Comparison of ENCODE assay signal across 8 cellular contexts in genomic region chr16:71723537-71724319, GRCh38. TPM values are rescaled to one million over a fixed set of nuclear protein-coding genes. Genes with fewer than 3 reads are reported as not detected.
DNase-seq lines count a peak whose midpoint lies in the region; ATAC-seq and TF ChIP-seq lines count a peak whose summit lies in the region.

No MANE protein-coding gene starts in this region.

- TF ChIP-seq CTCF in RWPE1 (conservative IDR thresholded peaks at IDR 0.05; ENCODE audit: low read depth), result no peak
- no peak for TF ChIP-seq CTCF in foreskin fibroblast (IDR thresholded peaks at IDR 0.05; ENCODE audit: low read depth, low read length)
- TF ChIP-seq CTCF in neural progenitor cell (IDR thresholded peaks at IDR 0.05), result no peak

- no peaks in the 10 kb centered on the region for H3K9me3 ChIP-seq in neural progenitor cell (ENCODE audit: low read depth)
- no peaks in the 10 kb centered on the region for H3K9me3 ChIP-seq in stomach smooth muscle (ENCODE audit: control insufficient read depth in 2 of 2, low read length in 2 of 2)

- peak; percentile 60 for ATAC-seq in GM21360 (IDR thresholded peaks at IDR 0.05; ENCODE audit: unreplicated experiment)

- peak overlapping the region; percentile 90 for H3K4me3 Mint-ChIP-seq in neural progenitor cell

- H3K4me1 Mint-ChIP-seq in neural progenitor cell, result peaks cover 18% of the 10 kb centered on the region

- peak overlapping the region; percentile 73 for H3K9ac ChIP-seq in neural progenitor cell
- H3K9ac ChIP-seq in stomach smooth muscle (ENCODE audit: low read length in 2 of 2), result peak overlapping the region; percentile 69 to 75

- H4K20me1 ChIP-seq in neural progenitor cell (ENCODE audit: low read depth), result peaks cover 35% of the 10 kb centered on the region

- H3K4me2 ChIP-seq in neural progenitor cell, result peak overlapping the region; percentile 97

- H3K4me1 ChIP-seq in neural progenitor cell (peaks cover 23% of the 10 kb centered on the region), stomach smooth muscle (ENCODE audit: control insufficient read depth, insufficient read depth, low read length) (peaks cover 11% of the 10 kb centered on the region)

- peaks cover 9% of the 10 kb centered on the region for H3K36me3 Mint-ChIP-seq in neural progenitor cell

- H3K4me3 ChIP-seq in foreskin fibroblast (ENCODE audit: low read depth in 1 of 2, low read length in 2 of 2) (peak overlapping the region; percentile 75 to 93), neural progenitor cell (peak overlapping the region; percentile 94), stomach smooth muscle (ENCODE audit: low read length in 2 of 2) (peak overlapping the region; percentile 87 to 91)

- H3K27ac ChIP-seq in RWPE1 (peak overlapping the region; percentile 86), neural progenitor cell (peak overlapping the region; percentile 87), stomach smooth muscle (ENCODE audit: low read length) (peak overlapping the region; percentile 79)

- H2AFZ ChIP-seq in neural progenitor cell (replicated peaks), result peak overlapping the region; percentile 93

- H3K9me3 Mint-ChIP-seq in neural progenitor cell, result no peaks in the 10 kb centered on the region

- H3K36me3 ChIP-seq in neural progenitor cell (no peaks in the 10 kb centered on the region), stomach smooth muscle (ENCODE audit: control insufficient read depth in 2 of 2, insufficient read depth in 2 of 2, low read length in 2 of 2) (no peaks in the 10 kb centered on the region)

- H3K79me2 ChIP-seq in neural progenitor cell (ENCODE audit: low read depth), result peaks cover 40% of the 10 kb centered on the region

- peaks cover 44% of the 10 kb centered on the region for H3F3A ChIP-seq in neural progenitor cell (ENCODE audit: low read depth)

- CTCF ChIA-PET in RWPE1 (lab: Yijun Ruan, JAX), result interaction anchor here (1.0 kb wide), 1 partner anchor 152 kb away, joined by 3 read pairs; no protein-coding TSS in a partner anchor

- DNase-seq in DMS153 (lab: John Stamatoyannopoulos, UW) (peak; percentile 55), HUDEP-2 (lab: John Stamatoyannopoulos, UW; ENCODE audit: unreplicated experiment in 76 of 76) (peak in 58 of 76 experiments; percentile 8 to 87 (median 54)), RWPE1 (ENCODE audit: low spot score) (peak; percentile 76), foreskin fibroblast (peak; percentile 50 to 88), neural progenitor cell (ENCODE audit: low spot score) (peak; percentile 95)
- DNase-seq in activated effector memory CD4-positive, alpha-beta T cell treated with Interleukin-2 at 50 U/mL for 16 hours, result peak; percentile 72

- peaks cover 23% of the 10 kb centered on the region for H3K27me3 ChIP-seq in neural progenitor cell
- no peaks in the 10 kb centered on the region for H3K27me3 ChIP-seq in stomach smooth muscle (ENCODE audit: control insufficient read depth in 1 of 2, insufficient read depth in 2 of 2, low read length in 2 of 2)

- no peak overlapping the region for H3K27ac Mint-ChIP-seq in neural progenitor cell

- H3K27me3 Mint-ChIP-seq in neural progenitor cell (ENCODE audit: insufficient read depth, low read depth), result peaks cover 6% of the 10 kb centered on the region

- POLR2A ChIA-PET in RWPE1 (lab: Yijun Ruan, JAX; ENCODE audit: low non-redundant PET), result no interaction called here

RNA-seq across cellular contexts. Expression of gene PHLPP2, which starts 0.8 kb away (rescaled TPM):
- 11.7 and 12.9 TPM in 2 replicates for total RNA-seq in neural progenitor cell (ENCODE audit: low replicate concordance)

Comparison
In these comparisons a context has a peak if more than half of its experiments do, and no peak if none do; other contexts are left out.
1. Peak in every context shown above with its lines: DNase-seq, ATAC-seq, H3K4me3 ChIP-seq and H3K27ac ChIP-seq.